In genomic region chr12:94198872-94199271, GRCh38 we compare ENCODE assay signal across 1 cellular context.
TF ChIP-seq lines count a peak whose summit lies in the region.

No MANE protein-coding gene starts in this region.

TF ChIP-seq in H1, 55 proteins besides CTCF, POLR2A, EP300 and RAD21:
- TF ChIP-seq SAP30 (IDR thresholded peaks at IDR 0.05; ENCODE audit: insufficient read depth, insufficient replicate concordance, low read length) (no peak), KDM4A (IDR thresholded peaks at IDR 0.05; ENCODE audit: low read depth, low read length, severe bottlenecking) (no peak), NRF1 (IDR thresholded peaks at IDR 0.05; ENCODE audit: low read depth, low read length) (no peak), POU5F1 (IDR thresholded peaks at IDR 0.05; ENCODE audit: low read depth, low read length) (no peak)
TF ChIP-seq in H1: peak in this region for 0.
